37 cellular contexts compared by ENCODE assay signal in the genomic region with DNA sequence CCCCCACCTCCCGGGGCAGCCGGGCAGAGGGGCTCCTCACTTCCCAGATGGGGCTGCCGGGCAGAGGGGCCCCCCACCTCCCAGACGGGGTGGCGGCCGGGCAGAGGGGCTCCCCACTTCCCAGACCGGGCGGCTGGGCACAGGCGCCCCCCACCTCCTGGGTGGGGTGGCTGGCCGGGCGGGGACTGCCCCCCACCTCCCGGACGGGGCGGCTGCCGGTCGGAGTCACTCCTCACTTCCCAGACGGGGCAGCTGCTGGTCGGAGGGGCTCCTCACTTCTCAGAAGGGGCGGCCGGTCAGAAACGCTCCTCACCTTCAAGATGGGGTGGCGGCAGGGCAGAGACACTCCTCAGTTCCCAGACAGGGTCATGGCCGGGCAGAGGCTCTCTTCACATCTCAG. TPM values are rescaled to one million over a fixed set of nuclear protein-coding genes. Genes with fewer than 3 reads are reported as not detected.
A peak's percentile ranks its signal among the peaks of the same experiment; 100 is the strongest.
DNase-seq lines count a peak whose midpoint lies in the region; ATAC-seq, FAIRE-seq and TF ChIP-seq lines count a peak whose summit lies in the region.
"Had no signal": no experiment of that assay in that cellular context is flagged by ENCODE, and none has a peak within 500 bp of the region (broad histone marks: within the 10 kb centered on the region; RNA-seq: fewer than 3 reads in every experiment).

No MANE protein-coding gene starts in this region.

- no peak overlapping the region for H3K27ac Mint-ChIP-seq in stimulated activated memory B cell treated with anti-CD40 and anti-IgM and Interleukin-4, amounts not matched to agents 10 μg/mL and 1 μg/mL and 100 μg/mL, for 72 hours
- H3K27ac Mint-ChIP-seq: B cell; CD4-positive, alpha-beta memory T cell; CD4-positive, alpha-beta T cell; CD4-positive, CD25-positive, alpha-beta regulatory T cell; CD8-positive, alpha-beta memory T cell; CD8-positive, alpha-beta T cell had no signal

- no peak for ATAC-seq in right cardiac atrium
- ATAC-seq in heart left ventricle = no peak
- ATAC-seq in stimulated activated memory B cell treated with anti-CD40 and anti-IgM and Interleukin-4, amounts not matched to agents 10 μg/mL and 1 μg/mL and 100 μg/mL, for 72 hours = peak; percentile 41
- no peak for ATAC-seq in aorta (ENCODE audit: low FRiP score)
- ATAC-seq in GM18867 (IDR thresholded peaks at IDR 0.05; ENCODE audit: unreplicated experiment) = no peak
- ATAC-seq: A549; CD8-positive, alpha-beta T cell had no signal

- TF ChIP-seq POLR2A in heart left ventricle (IDR thresholded peaks at IDR 0.05) = no peak

- TF ChIP-seq CTCF in heart left ventricle (IDR thresholded peaks at IDR 0.05) = no peak
- no peak for TF ChIP-seq CTCF in kidney (IDR thresholded peaks at IDR 0.05; ENCODE audit: borderline replicate concordance, extremely low read depth, insufficient read depth)

- no peaks in the 10 kb centered on the region for H3K4me1 Mint-ChIP-seq in stimulated activated memory B cell treated with anti-CD40 and anti-IgM and Interleukin-4, amounts not matched to agents 10 μg/mL and 1 μg/mL and 100 μg/mL, for 72 hours
- H3K4me1 Mint-ChIP-seq: B cell; CD14-positive monocyte; CD4-positive, alpha-beta memory T cell; CD4-positive, CD25-positive, alpha-beta regulatory T cell; CD8-positive, alpha-beta memory T cell had no signal

- H3K27me3 Mint-ChIP-seq in stimulated activated memory B cell treated with anti-CD40 and anti-IgM and Interleukin-4, amounts not matched to agents 10 μg/mL and 1 μg/mL and 100 μg/mL, for 72 hours = no peaks in the 10 kb centered on the region
- H3K27me3 Mint-ChIP-seq: B cell; CD4-positive, alpha-beta memory T cell; CD4-positive, alpha-beta T cell; CD4-positive, CD25-positive, alpha-beta regulatory T cell had no signal

- H3K36me3 Mint-ChIP-seq in stimulated activated memory B cell treated with anti-CD40 and anti-IgM and Interleukin-4, amounts not matched to agents 10 μg/mL and 1 μg/mL and 100 μg/mL, for 72 hours = no peaks in the 10 kb centered on the region
- H3K36me3 Mint-ChIP-seq: CD4-positive, CD25-positive, alpha-beta regulatory T cell; CD8-positive, alpha-beta memory T cell; CD8-positive, alpha-beta T cell had no signal

- H3K4me3 ChIP-seq in right cardiac atrium (ENCODE audit: low read length) = no peak overlapping the region
- no peak overlapping the region for H3K4me3 ChIP-seq in heart left ventricle
- no peak overlapping the region for H3K4me3 ChIP-seq in kidney (ENCODE audit: low read length in 2 of 2)
- no peak overlapping the region for H3K4me3 ChIP-seq in aorta (ENCODE audit: low read length in 2 of 2)
- H3K4me3 ChIP-seq: A549; BLaER1; BLaER1 treated with 17β-estradiol and CSF1 and Interleukin-3, amounts not matched to agents 10 nM and 100 nM had no signal

- H3K9me3 Mint-ChIP-seq in stimulated activated memory B cell treated with anti-CD40 and anti-IgM and Interleukin-4, amounts not matched to agents 10 μg/mL and 1 μg/mL and 100 μg/mL, for 72 hours = peaks cover 13% of the 10 kb centered on the region

- H3K4me1 ChIP-seq in right cardiac atrium (ENCODE audit: control insufficient read depth, insufficient read depth, low read length) = no peaks in the 10 kb centered on the region
- H3K4me1 ChIP-seq in heart left ventricle = no peaks in the 10 kb centered on the region
- H3K4me1 ChIP-seq in kidney (ENCODE audit: control insufficient read depth in 1 of 2, insufficient read depth in 1 of 2, low read depth in 1 of 2, low read length in 2 of 2) = no peaks in the 10 kb centered on the region
- H3K4me1 ChIP-seq in aorta (ENCODE audit: control insufficient read depth in 1 of 2, insufficient read depth in 2 of 2, low read length in 2 of 2) = no peaks in the 10 kb centered on the region
- H3K4me1 ChIP-seq: A549; BE2C; BLaER1; BLaER1 treated with 17β-estradiol and CSF1 and Interleukin-3, amounts not matched to agents 10 nM and 100 nM; Caco-2 had no signal

- DNase-seq in activated gamma-delta T cell (lab: John Stamatoyannopoulos, UW) (peak; percentile 2), activated gamma-delta T cell treated with Interleukin-2 at 50 U/mL for 16 hours (no peak), right cardiac atrium (peak in 2 of 3 donors; percentile 21 to 52), heart left ventricle (no peak), kidney (peak; percentile 65), aorta (no peak)
- DNase-seq: 8988T; ACHN; AML-193; BE2C; C1 segment of cervical spinal cord; Caco-2; Calu3; CD4-positive, alpha-beta memory T cell; CD4-positive, alpha-beta T cell; CD4-positive, CD25-positive, alpha-beta regulatory T cell; CD8-positive, alpha-beta memory T cell; CD8-positive, alpha-beta T cell; COR-L47; DMS 273 treated with DMSO at 0.1 percent for 48 hours; DMS153; DMS53; DMS79; DMS79 treated with DMSO at 0.1 percent for 48 hours; DND-41; EL had no signal

- 95% methylated on average over 23 of the region's 23 CpGs for WGBS in right cardiac atrium
- WGBS in heart left ventricle, 4 donors = 93 to 96% (median 95%) methylated on average over 12 to 23 of the region's 23 CpGs
- 95 to 98% methylated on average over 14 to 23 of the region's 23 CpGs for WGBS in aorta, 2 donors

- H3K27me3 ChIP-seq in right cardiac atrium (ENCODE audit: control insufficient read depth, insufficient read depth) = no peaks in the 10 kb centered on the region
- no peaks in the 10 kb centered on the region for H3K27me3 ChIP-seq in heart left ventricle
- no peaks in the 10 kb centered on the region for H3K27me3 ChIP-seq in aorta (ENCODE audit: control insufficient read depth in 1 of 2, insufficient read depth in 2 of 2, low read length in 1 of 2)
- H3K27me3 ChIP-seq: BE2C; BLaER1; BLaER1 treated with 17β-estradiol and CSF1 and Interleukin-3, amounts not matched to agents 10 nM and 100 nM had no signal

- intact Hi-C loops in right cardiac atrium (cut with DNase I) (no loop called here), heart left ventricle (cut with DNase I) (no loop called here), kidney (cut with DNase I) (no loop called here), aorta (cut with DNase I) (no loop called here)

- H3K9ac ChIP-seq in kidney (ENCODE audit: low read length in 2 of 2) = no peak overlapping the region
- H3K9ac ChIP-seq: BLaER1; BLaER1 treated with 17β-estradiol and CSF1 and Interleukin-3, amounts not matched to agents 10 nM and 100 nM had no signal

- no peak for FAIRE-seq in kidney (lab: Jason Lieb, UNC)
- FAIRE-seq: A204.1, A549, D721Med had no signal

- H3K9me3 ChIP-seq in right cardiac atrium (ENCODE audit: control insufficient read depth, low read length) (no peaks in the 10 kb centered on the region), heart left ventricle (peaks cover 0 to 15% (median 0%) of the 10 kb centered on the region in 12 donors), kidney (ENCODE audit: control insufficient read depth in 1 of 2, low read length in 2 of 2) (no peaks in the 10 kb centered on the region), aorta (ENCODE audit: control insufficient read depth, low read length) (peaks cover 1% of the 10 kb centered on the region)
- H3K9me3 ChIP-seq: BE2C, Caco-2 had no signal

- no peak overlapping the region for H3K27ac ChIP-seq in right cardiac atrium (ENCODE audit: low read length)
- no peak overlapping the region for H3K27ac ChIP-seq in heart left ventricle
- no peak overlapping the region for H3K27ac ChIP-seq in kidney (ENCODE audit: low read depth in 2 of 2, low read length in 2 of 2)
- no peak overlapping the region for H3K27ac ChIP-seq in aorta (ENCODE audit: low read depth in 1 of 2, low read length in 2 of 2)
- H3K27ac ChIP-seq: 22Rv1; A549; BLaER1; BLaER1 treated with 17β-estradiol and CSF1 and Interleukin-3, amounts not matched to agents 10 nM and 100 nM; C4-2B had no signal

- no peak overlapping the region for H3K4me3 Mint-ChIP-seq in stimulated activated memory B cell treated with anti-CD40 and anti-IgM and Interleukin-4, amounts not matched to agents 10 μg/mL and 1 μg/mL and 100 μg/mL, for 72 hours
- H3K4me3 Mint-ChIP-seq: B cell; CD14-positive monocyte; CD4-positive, alpha-beta memory T cell; CD4-positive, alpha-beta T cell; CD4-positive, CD25-positive, alpha-beta regulatory T cell; CD8-positive, alpha-beta memory T cell; CD8-positive, alpha-beta T cell had no signal

- H3K36me3 ChIP-seq in heart left ventricle = no peaks in the 10 kb centered on the region
- no peaks in the 10 kb centered on the region for H3K36me3 ChIP-seq in kidney (ENCODE audit: control insufficient read depth in 1 of 2, insufficient read depth in 2 of 2, low read length in 2 of 2)
- H3K36me3 ChIP-seq in aorta (ENCODE audit: control insufficient read depth in 1 of 2, insufficient read depth in 2 of 2, low read length in 1 of 2) = no peaks in the 10 kb centered on the region
- H3K36me3 ChIP-seq: BE2C had no signal

RNA-seq across cellular contexts. Expression of a gene that starts 43.9 kb away (rescaled TPM):
- under 1 TPM in 3 of 4 donors, not detected in 1; 0.39 to 0.54 (median 0.43) TPM for total RNA-seq in right cardiac atrium
- 0.18 TPM for polyA plus RNA-seq in right cardiac atrium
- under 1 TPM in 4 of 9 donors, not detected in 5; 0.16 to 0.40 (median 0.22) TPM for total RNA-seq in heart left ventricle
- polyA plus RNA-seq in heart left ventricle = not detected
- 0.60 TPM for total RNA-seq in kidney
- polyA plus RNA-seq in kidney (ENCODE audit: insufficient read depth, low read depth, low replicate concordance) = not detected
- total RNA-seq in aorta = under 1 TPM; 0.84 to 0.91 TPM
- not detected for polyA plus RNA-seq in aorta
- total RNA-seq: Caco-2; Calu3; CD4-positive, alpha-beta memory T cell; CD4-positive, alpha-beta T cell; CD8-positive, alpha-beta T cell had no signal
- polyA plus RNA-seq: A549; CD14-positive monocyte; CD4-positive, alpha-beta memory T cell; CD8-positive, alpha-beta memory T cell had no signal

Comparison
In these comparisons a context has a peak if more than half of its experiments do, and no peak if none do; other contexts are left out.
1. DNase-seq: peak in activated gamma-delta T cell (single experiment), right cardiac atrium (2 of 3) and kidney (single experiment); none in activated gamma-delta T cell treated with Interleukin-2 at 50 U/mL for 16 hours (single experiment), heart left ventricle (0 of 5) and aorta (0 of 2).